ENCODE assay signal across 8 cellular contexts in genomic region chr16:67481561-67482259, GRCh38.
DNase-seq lines count a peak whose midpoint lies in the region; TF ChIP-seq lines count a peak whose summit lies in the region.

No MANE protein-coding gene starts in this region.

- H3K9me3 Mint-ChIP-seq in activated T-cell treated with anti-CD3 and anti-CD28 coated beads, Interleukin-2, amount 50 U/mL, for 24 hours: no peaks in the 10 kb centered on the region

- no peaks in the 10 kb centered on the region for H3K27me3 ChIP-seq in parathyroid adenoma (ENCODE audit: control insufficient read depth, insufficient read depth, low read length)

- peak overlapping the region; percentile 100 for H2AFZ ChIP-seq in parathyroid adenoma

- H3K4me3 Mint-ChIP-seq in activated T-cell treated with anti-CD3 and anti-CD28 coated beads, Interleukin-2, amount 50 U/mL, for 24 hours: peak overlapping the region; percentile 100

- H3K9me3 ChIP-seq in parathyroid adenoma (ENCODE audit: control insufficient read depth, low read length): no peaks in the 10 kb centered on the region

- DNase-seq in NCI-H510A treated with DMSO at 0.1 percent for 48 hours (lab: John Stamatoyannopoulos, UW) (peak; percentile 38), NCI-H510A (lab: John Stamatoyannopoulos, UW) (no peak), MV-4-11 (lab: John Stamatoyannopoulos, UW) (peak; percentile 49), foreskin fibroblast (peak in 1 of 2 donors; percentile 72), iPS-NIHi7 (ENCODE audit: extremely low spot score) (no peak), epidermal melanocyte (ENCODE audit: insufficient read length, low spot score) (no peak)
- no peak for DNase-seq in activated T-cell treated with anti-CD3 and anti-CD28 coated beads, Interleukin-2, amount 50 U/mL, for 24 hours

- H3K9ac ChIP-seq in parathyroid adenoma: peak overlapping the region; percentile 74

- peaks cover 54% of the 10 kb centered on the region for H3K36me3 Mint-ChIP-seq in activated T-cell treated with anti-CD3 and anti-CD28 coated beads, Interleukin-2, amount 50 U/mL, for 24 hours (ENCODE audit: low read depth)

- H3K79me2 ChIP-seq in parathyroid adenoma: peaks cover 37% of the 10 kb centered on the region

- TF ChIP-seq CTCF in foreskin fibroblast (IDR thresholded peaks at IDR 0.05; ENCODE audit: low read depth, low read length): no peak
- no peak for TF ChIP-seq CTCF in parathyroid adenoma (IDR thresholded peaks at IDR 0.05)

- peak overlapping the region; percentile 93 for H3K27ac ChIP-seq in parathyroid adenoma

- peak overlapping the region; percentile 75 to 97 for H3K4me3 ChIP-seq in foreskin fibroblast (ENCODE audit: low read depth in 1 of 2, low read length in 2 of 2)
- H3K4me3 ChIP-seq in parathyroid adenoma (ENCODE audit: low read depth, low read length): peak overlapping the region; percentile 92

- H3K4me1 Mint-ChIP-seq in activated T-cell treated with anti-CD3 and anti-CD28 coated beads, Interleukin-2, amount 50 U/mL, for 24 hours (ENCODE audit: low read depth): peaks cover 41% of the 10 kb centered on the region

- peaks cover 19% of the 10 kb centered on the region for H3K4me1 ChIP-seq in parathyroid adenoma

- H3K4me2 ChIP-seq in parathyroid adenoma (ENCODE audit: low read length): peak overlapping the region; percentile 97

- H3K27ac Mint-ChIP-seq in activated T-cell treated with anti-CD3 and anti-CD28 coated beads, Interleukin-2, amount 50 U/mL, for 24 hours: peak overlapping the region; percentile 99

- H3K27me3 Mint-ChIP-seq in activated T-cell treated with anti-CD3 and anti-CD28 coated beads, Interleukin-2, amount 50 U/mL, for 24 hours: no peaks in the 10 kb centered on the region

- no peaks in the 10 kb centered on the region for H3K36me3 ChIP-seq in parathyroid adenoma (ENCODE audit: control insufficient read depth, insufficient read depth, low read length)

Comparison
In these comparisons a context has a peak if more than half of its experiments do, and no peak if none do; other contexts are left out.
1. DNase-seq: peak in NCI-H510A treated with DMSO at 0.1 percent for 48 hours (single experiment) and MV-4-11 (single experiment); none in NCI-H510A (single experiment), activated T-cell treated with anti-CD3 and anti-CD28 coated beads, Interleukin-2, amount 50 U/mL, for 24 hours (single experiment), iPS-NIHi7 (single experiment) and epidermal melanocyte (single experiment).